Comparison of ENCODE assay signal across 12 cellular contexts in genomic region chr11:119774180-119774763, GRCh38. TPM values are rescaled to one million over a fixed set of nuclear protein-coding genes. Genes with fewer than 3 reads are reported as not detected.
DNase-seq lines count a peak whose midpoint lies in the region; FAIRE-seq lines count a peak whose summit lies in the region.
"Had no signal": no experiment of that assay in that cellular context is flagged by ENCODE, and none has a peak within 500 bp of the region (broad histone marks: within the 10 kb centered on the region; RNA-seq: fewer than 3 reads in every experiment).

No MANE protein-coding gene starts in this region.

- CTCF ChIA-PET in activated naive CD4-positive, alpha-beta T cell treated with anti-CD3 and anti-CD28 coated beads for 36 hours (lab: Charles Lee), result no interaction called here

- no peak for FAIRE-seq in HTR-8/SVneo (lab: Jason Lieb, UNC)

- H3K4me3 Mint-ChIP-seq in activated naive CD4-positive, alpha-beta T cell treated with anti-CD3 and anti-CD28 coated beads for 36 hours, result no peak overlapping the region
- H3K4me3 Mint-ChIP-seq: activated CD4-positive, alpha-beta memory T cell treated with anti-CD3 and anti-CD28 coated beads, Interleukin-2, amount 10 ng/mL, durations not matched to agents 7 days and 5 days; stimulated activated memory B cell treated with anti-CD40 and anti-IgM and Interleukin-4, amounts not matched to agents 10 μg/mL and 1 μg/mL and 100 μg/mL, for 72 hours had no signal

- H3K36me3 ChIP-seq in MG63, result no peaks in the 10 kb centered on the region

- no peak overlapping the region for H3K27ac Mint-ChIP-seq in activated naive CD4-positive, alpha-beta T cell treated with anti-CD3 and anti-CD28 coated beads for 36 hours
- H3K27ac Mint-ChIP-seq: activated CD4-positive, alpha-beta memory T cell treated with anti-CD3 and anti-CD28 coated beads, Interleukin-2, amount 10 ng/mL, durations not matched to agents 7 days and 5 days; stimulated activated memory B cell treated with anti-CD40 and anti-IgM and Interleukin-4, amounts not matched to agents 10 μg/mL and 1 μg/mL and 100 μg/mL, for 72 hours had no signal

- H3K27me3 Mint-ChIP-seq in activated naive CD4-positive, alpha-beta T cell treated with anti-CD3 and anti-CD28 coated beads for 36 hours (ENCODE audit: low read depth), result peaks cover 4% of the 10 kb centered on the region
- H3K27me3 Mint-ChIP-seq: activated CD4-positive, alpha-beta memory T cell treated with anti-CD3 and anti-CD28 coated beads, Interleukin-2, amount 10 ng/mL, durations not matched to agents 7 days and 5 days had no signal

- DNase-seq in activated naive CD4-positive, alpha-beta T cell treated with anti-CD3 and anti-CD28 coated beads for 36 hours, result peak; percentile 50
- no peak for DNase-seq in activated naive CD4-positive, alpha-beta T cell treated with Interleukin-2 at 50 U/mL for 16 hours
- DNase-seq in RPMI7951 (ENCODE audit: low read depth) (peak; percentile 42), fibroblast of peridontal ligament (ENCODE audit: extremely low read depth) (peak; percentile 27), MG63 (no peak), HTR-8/SVneo (ENCODE audit: insufficient read length, low spot score) (no peak), C1 segment of cervical spinal cord (lab: John Stamatoyannopoulos, UW) (no peak)
- DNase-seq in stimulated activated CD8-positive, alpha-beta memory T cell treated with anti-CD3 and anti-CD28 coated beads, Interleukin-4, amount 100 ng/mL, for 48 hours, result peak; percentile 37
- DNase-seq: activated CD4-positive, alpha-beta memory T cell treated with anti-CD3 and anti-CD28 coated beads, Interleukin-2, amount 10 ng/mL, durations not matched to agents 7 days and 5 days; midbrain; NCI-H1694 treated with DMSO at 0.1 percent for 48 hours had no signal

- H3K9me3 ChIP-seq in MG63, result no peaks in the 10 kb centered on the region

- H3K4me3 ChIP-seq in MG63, result no peak overlapping the region

- H3K36me3 Mint-ChIP-seq in activated naive CD4-positive, alpha-beta T cell treated with anti-CD3 and anti-CD28 coated beads for 36 hours (ENCODE audit: low read depth), result no peaks in the 10 kb centered on the region
- H3K36me3 Mint-ChIP-seq: stimulated activated memory B cell treated with anti-CD40 and anti-IgM and Interleukin-4, amounts not matched to agents 10 μg/mL and 1 μg/mL and 100 μg/mL, for 72 hours had no signal

- H3K27me3 ChIP-seq in MG63, result no peaks in the 10 kb centered on the region

- no peaks in the 10 kb centered on the region for H3K9me3 Mint-ChIP-seq in activated naive CD4-positive, alpha-beta T cell treated with anti-CD3 and anti-CD28 coated beads for 36 hours
- H3K9me3 Mint-ChIP-seq: activated CD4-positive, alpha-beta memory T cell treated with anti-CD3 and anti-CD28 coated beads, Interleukin-2, amount 10 ng/mL, durations not matched to agents 7 days and 5 days had no signal

- intact Hi-C loops in activated naive CD4-positive, alpha-beta T cell treated with anti-CD3 and anti-CD28 coated beads for 36 hours (cut with micrococcal nuclease), result no loop called here

- H3K4me1 Mint-ChIP-seq in activated naive CD4-positive, alpha-beta T cell treated with anti-CD3 and anti-CD28 coated beads for 36 hours (ENCODE audit: low read depth), result no peaks in the 10 kb centered on the region
- H3K4me1 Mint-ChIP-seq: activated CD4-positive, alpha-beta memory T cell treated with anti-CD3 and anti-CD28 coated beads, Interleukin-2, amount 10 ng/mL, durations not matched to agents 7 days and 5 days; stimulated activated memory B cell treated with anti-CD40 and anti-IgM and Interleukin-4, amounts not matched to agents 10 μg/mL and 1 μg/mL and 100 μg/mL, for 72 hours had no signal

RNA-seq across cellular contexts. Expression of gene NECTIN1, which starts 45.3 kb away (rescaled TPM):
- total RNA-seq in activated naive CD4-positive, alpha-beta T cell treated with anti-CD3 and anti-CD28 coated beads for 36 hours, result 1 to 10 TPM; 2.0 to 2.5 TPM
- total RNA-seq in RPMI7951 (2014; rRNA removed; shearing (Covaris generic)), result 4.3 and 7.7 TPM in 2 replicates
- total RNA-seq in MG63 (2014; rRNA removed; shearing (Covaris generic); ENCODE audit: low replicate concordance), result 2.2 and 5.3 TPM in 2 replicates

Comparison
In these comparisons a context has a peak if more than half of its experiments do, and no peak if none do; other contexts are left out.
1. DNase-seq: peak in activated naive CD4-positive, alpha-beta T cell treated with anti-CD3 and anti-CD28 coated beads for 36 hours (single experiment), RPMI7951 (single experiment), fibroblast of peridontal ligament (single experiment) and stimulated activated CD8-positive, alpha-beta memory T cell treated with anti-CD3 and anti-CD28 coated beads, Interleukin-4, amount 100 ng/mL, for 48 hours (single experiment); none in activated naive CD4-positive, alpha-beta T cell treated with Interleukin-2 at 50 U/mL for 16 hours (single experiment), MG63 (single experiment), HTR-8/SVneo (single experiment) and C1 segment of cervical spinal cord (0 of 14).